In the genomic region with DNA sequence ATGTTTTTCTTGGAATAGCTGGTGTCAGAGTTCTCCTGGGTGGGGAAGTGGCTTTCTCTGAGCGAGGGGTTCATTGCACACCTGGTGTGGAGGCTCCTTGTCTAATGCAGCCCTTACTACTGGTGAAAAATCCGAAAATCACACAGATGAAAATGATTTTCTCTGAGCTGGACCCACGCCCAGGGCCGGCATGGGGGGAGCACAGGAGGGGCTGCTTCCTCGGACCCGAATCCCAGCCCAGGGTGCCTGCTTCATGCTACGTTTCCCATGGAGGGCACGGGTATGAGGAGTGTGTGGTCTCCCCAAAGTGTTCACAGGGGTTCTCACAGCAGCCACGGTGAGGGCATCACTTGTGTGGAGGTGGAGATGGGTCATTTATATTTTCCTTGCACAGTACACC, we compare ENCODE assay signal across 16 cellular contexts.
DNase-seq lines count a peak whose midpoint lies in the region; ATAC-seq and TF ChIP-seq lines count a peak whose summit lies in the region.
"Had no signal": no experiment of that assay in that cellular context is flagged by ENCODE, and none has a peak within 500 bp of the region (broad histone marks: within the 10 kb centered on the region; RNA-seq: fewer than 3 reads in every experiment).

No MANE protein-coding gene starts in this region.

- H3K4me3 ChIP-seq in coronary artery (no peak overlapping the region), endodermal cell (ENCODE audit: low read length) (no peak overlapping the region), spleen (no peak overlapping the region), esophagus squamous epithelium (no peak overlapping the region)
- no peak overlapping the region for H3K4me3 ChIP-seq in naive thymus-derived CD4-positive, alpha-beta T cell (ENCODE audit: low read length)
- H3K4me3 ChIP-seq: A549 had no signal

- TF ChIP-seq CTCF in coronary artery (IDR thresholded peaks at IDR 0.05), result no peak
- TF ChIP-seq CTCF in endodermal cell (conservative IDR thresholded peaks at IDR 0.05), result no peak
- TF ChIP-seq CTCF in nephron (IDR thresholded peaks at IDR 0.05; ENCODE audit: unreplicated experiment in 3 of 3), result no peak
- no peak for TF ChIP-seq CTCF in spleen (IDR thresholded peaks at IDR 0.05 in 8 of 11, conservative IDR thresholded peaks at IDR 0.05 in 3 of 11)
- TF ChIP-seq CTCF in natural killer cell (IDR thresholded peaks at IDR 0.05), result no peak
- TF ChIP-seq CTCF in esophagus squamous epithelium (IDR thresholded peaks at IDR 0.05), result no peak

- POLR2A ChIA-PET in naive thymus-derived CD4-positive, alpha-beta T cell (lab: Charles Lee), result no interaction called here

- peaks cover 1% of the 10 kb centered on the region for H3K27me3 Mint-ChIP-seq in endodermal cell (ENCODE audit: insufficient read depth)
- H3K27me3 Mint-ChIP-seq in nephron (ENCODE audit: low read depth), result peaks cover 25% of the 10 kb centered on the region
- peaks cover 24 to 41% of the 10 kb centered on the region in 2 donors for H3K27me3 Mint-ChIP-seq in natural killer cell (ENCODE audit: low read depth in 2 of 2)
- H3K27me3 Mint-ChIP-seq in naive thymus-derived CD4-positive, alpha-beta T cell, result peaks cover 0 to 26% (median 23%) of the 10 kb centered on the region in 5 donors

- H3K4me1 ChIP-seq in endodermal cell (ENCODE audit: control insufficient read depth, insufficient read depth, low read length) (no peaks in the 10 kb centered on the region), spleen (no peaks in the 10 kb centered on the region), esophagus squamous epithelium (no peaks in the 10 kb centered on the region)
- no peaks in the 10 kb centered on the region for H3K4me1 ChIP-seq in naive thymus-derived CD4-positive, alpha-beta T cell (ENCODE audit: control insufficient read depth in 2 of 2, insufficient read depth in 2 of 2, low read length in 2 of 2)
- H3K4me1 ChIP-seq: A549, BE2C, Caco-2 had no signal

- no peaks in the 10 kb centered on the region for H3K9me3 Mint-ChIP-seq in endodermal cell
- H3K9me3 Mint-ChIP-seq in nephron, result peaks cover 5% of the 10 kb centered on the region
- H3K9me3 Mint-ChIP-seq in natural killer cell, result no peaks in the 10 kb centered on the region
- H3K9me3 Mint-ChIP-seq in naive thymus-derived CD4-positive, alpha-beta T cell, result peaks cover 0 to 6% (median 0%) of the 10 kb centered on the region in 11 donors
- H3K9me3 Mint-ChIP-seq: CD8-positive, alpha-beta T cell; H9 had no signal

- H3K4me1 Mint-ChIP-seq in endodermal cell (no peaks in the 10 kb centered on the region), nephron (peaks cover 32% of the 10 kb centered on the region), natural killer cell (no peaks in the 10 kb centered on the region)
- H3K4me1 Mint-ChIP-seq in naive thymus-derived CD4-positive, alpha-beta T cell, result no peaks in the 10 kb centered on the region

- intact Hi-C loops in spleen (cut with DNase I; ENCODE audit: low total_unique reads), result no loop called here
- intact Hi-C loops in natural killer cell (cut with micrococcal nuclease), result no loop called here
- intact Hi-C loops in esophagus squamous epithelium (cut with DNase I), result no loop called here
- intact Hi-C loops in naive thymus-derived CD4-positive, alpha-beta T cell (cut with micrococcal nuclease), result no loop called here

- H3K27me3 ChIP-seq in endodermal cell (ENCODE audit: control insufficient read depth, insufficient read depth, low read length, poor library complexity, severe bottlenecking) (peaks cover 2% of the 10 kb centered on the region), spleen (replicated peaks in 1 of 7) (peaks cover 0 to 47% (median 0%) of the 10 kb centered on the region in 7 donors), esophagus squamous epithelium (peaks cover 0 to 54% (median 0%) of the 10 kb centered on the region in 4 donors)
- H3K27me3 ChIP-seq in naive thymus-derived CD4-positive, alpha-beta T cell (ENCODE audit: control insufficient read depth in 2 of 2, insufficient read depth in 2 of 2, low read length in 2 of 2), result no peaks in the 10 kb centered on the region

- H3K27ac ChIP-seq in coronary artery (no peak overlapping the region), endodermal cell (ENCODE audit: low read depth, low read length) (no peak overlapping the region), spleen (no peak overlapping the region), esophagus squamous epithelium (no peak overlapping the region)
- no peak overlapping the region for H3K27ac ChIP-seq in naive thymus-derived CD4-positive, alpha-beta T cell (ENCODE audit: low read depth, low read length)
- H3K27ac ChIP-seq: A549, C4-2B had no signal

- H3K4me3 Mint-ChIP-seq in endodermal cell, result no peak overlapping the region
- H3K4me3 Mint-ChIP-seq in nephron, result no peak overlapping the region
- no peak overlapping the region for H3K4me3 Mint-ChIP-seq in natural killer cell
- H3K4me3 Mint-ChIP-seq in naive thymus-derived CD4-positive, alpha-beta T cell, result no peak overlapping the region
- H3K4me3 Mint-ChIP-seq: CD8-positive, alpha-beta T cell; H9 had no signal

- DNase-seq in coronary artery (ENCODE audit: low spot score) (peak; percentile 63), endodermal cell (peak; percentile 18), spleen (peak; percentile 64), natural killer cell (no peak), esophagus squamous epithelium (lab: John Stamatoyannopoulos, UW) (no peak), ureter (ENCODE audit: low spot score) (no peak)
- DNase-seq in naive thymus-derived CD4-positive, alpha-beta T cell, result no peak
- DNase-seq: BE2C, Caco-2, GDM1, GOT3, H9 had no signal

- TF ChIP-seq POLR2A in spleen (IDR thresholded peaks at IDR 0.05), result no peak
- TF ChIP-seq POLR2A in esophagus squamous epithelium (IDR thresholded peaks at IDR 0.05), result no peak

- no peak overlapping the region for H3K9ac ChIP-seq in endodermal cell (ENCODE audit: extremely low read depth, low read length, poor library complexity, severe bottlenecking)

- CTCF ChIA-PET in naive thymus-derived CD4-positive, alpha-beta T cell (lab: Charles Lee), result interaction anchor here (0.7 kb wide), 1 partner anchor 419 kb away, joined by 5 read pairs; no protein-coding TSS in a partner anchor

- ATAC-seq in natural killer cell, result no peak
- no peak for ATAC-seq in naive thymus-derived CD4-positive, alpha-beta T cell
- ATAC-seq: CD8-positive, alpha-beta T cell had no signal

- H3K36me3 Mint-ChIP-seq in endodermal cell (ENCODE audit: low read depth) (no peaks in the 10 kb centered on the region), nephron (ENCODE audit: low read depth) (no peaks in the 10 kb centered on the region), natural killer cell (no peaks in the 10 kb centered on the region)
- no peaks in the 10 kb centered on the region for H3K36me3 Mint-ChIP-seq in naive thymus-derived CD4-positive, alpha-beta T cell
- H3K36me3 Mint-ChIP-seq: CD8-positive, alpha-beta T cell had no signal

- H3K36me3 ChIP-seq in endodermal cell (ENCODE audit: control insufficient read depth, insufficient read depth, low read length), result no peaks in the 10 kb centered on the region
- H3K36me3 ChIP-seq in spleen, result no peaks in the 10 kb centered on the region
- H3K36me3 ChIP-seq in esophagus squamous epithelium, result no peaks in the 10 kb centered on the region
- no peaks in the 10 kb centered on the region for H3K36me3 ChIP-seq in naive thymus-derived CD4-positive, alpha-beta T cell (ENCODE audit: control insufficient read depth in 2 of 3, insufficient read depth in 3 of 3, low read length in 3 of 3)
- H3K36me3 ChIP-seq: BE2C had no signal

- H3K27ac Mint-ChIP-seq in endodermal cell (no peak overlapping the region), nephron (peak overlapping the region in 2 of 3 experiments; percentile 45 to 47), natural killer cell (no peak overlapping the region)
- no peak overlapping the region for H3K27ac Mint-ChIP-seq in naive thymus-derived CD4-positive, alpha-beta T cell
- H3K27ac Mint-ChIP-seq: CD8-positive, alpha-beta T cell had no signal

- H3K9me3 ChIP-seq in endodermal cell (ENCODE audit: control insufficient read depth, low read length) (no peaks in the 10 kb centered on the region), spleen (no peaks in the 10 kb centered on the region), esophagus squamous epithelium (no peaks in the 10 kb centered on the region)
- no peaks in the 10 kb centered on the region for H3K9me3 ChIP-seq in naive thymus-derived CD4-positive, alpha-beta T cell (ENCODE audit: control insufficient read depth in 2 of 3, low read length in 3 of 3)
- H3K9me3 ChIP-seq: A549, BE2C, Caco-2 had no signal

- WGBS in endodermal cell (ENCODE audit: insufficient coverage in 1 of 2, insufficient read length in 1 of 2), 2 experiments, result 75 to 87% methylated on average over 2 to 9 of the region's 9 CpGs
- 79 to 87% (median 85%) methylated on average over 8 to 9 of the region's 9 CpGs for WGBS in spleen, 5 donors
- 52 to 66% methylated on average over 3 to 8 of the region's 9 CpGs for WGBS in esophagus squamous epithelium, 2 donors

Comparison
In these comparisons a context has a peak if more than half of its experiments do, and no peak if none do; other contexts are left out.
1. DNase-seq: peak in coronary artery (single experiment), endodermal cell (single experiment) and spleen (single experiment); none in natural killer cell (single experiment), esophagus squamous epithelium (single experiment), naive thymus-derived CD4-positive, alpha-beta T cell (0 of 9) and ureter (single experiment).
2. H3K27ac Mint-ChIP-seq: peak in nephron (2 of 3); none in endodermal cell (single experiment), natural killer cell (0 of 2) and naive thymus-derived CD4-positive, alpha-beta T cell (0 of 9).